ENCODE assay signal across 8 cellular contexts in genomic region chr18:805755-806110, GRCh38. TPM values are rescaled to one million over a fixed set of nuclear protein-coding genes. Genes with fewer than 3 reads are reported as not detected.
DNase-seq lines count a peak whose midpoint lies in the region; ATAC-seq and TF ChIP-seq lines count a peak whose summit lies in the region.

No MANE protein-coding gene starts in this region.

- 96 to 98% methylated on average over 2 of the region's 2 CpGs for WGBS in GM23248 (ENCODE audit: low coverage in 1 of 2, low lambda C conversion rate in 2 of 2, missing lambda C conversion rate in 2 of 2), 2 experiments

- peaks cover 15% of the 10 kb centered on the region; the same call in 1 of the 2 replicates for H3F3A ChIP-seq in GM23248 (ENCODE audit: insufficient read depth)

- peaks cover 8% of the 10 kb centered on the region for H3K36me3 Mint-ChIP-seq in Calu3 (ENCODE audit: insufficient read depth, unreplicated experiment)

- ATAC-seq in GM19438 (IDR thresholded peaks at IDR 0.05; ENCODE audit: low read depth, unreplicated experiment): peak; percentile 49
- peak; percentile 38 for ATAC-seq in HG03354 (IDR thresholded peaks at IDR 0.05; ENCODE audit: poor library complexity, severe bottlenecking, unreplicated experiment)

- no peaks in the 10 kb centered on the region for H3K9me3 Mint-ChIP-seq in Calu3 (ENCODE audit: low read depth, unreplicated experiment)

- H3K4me3 ChIP-seq in effector memory CD4-positive, alpha-beta T cell (ENCODE audit: insufficient read depth, low read depth, low read length, poor library complexity, severe bottlenecking): peak overlapping the region; percentile 12
- H3K4me3 ChIP-seq in GM23248 (no peak overlapping the region), HAP-1 (no peak overlapping the region)

- no peaks in the 10 kb centered on the region for H3K9me2 ChIP-seq in GM23248 (ENCODE audit: insufficient read depth)

- no peaks in the 10 kb centered on the region for H3K27me3 Mint-ChIP-seq in Calu3 (ENCODE audit: unreplicated experiment)

- H3K4me3 Mint-ChIP-seq in Calu3 (ENCODE audit: low read depth, unreplicated experiment): peak overlapping the region; percentile 56

- H3K9ac ChIP-seq in GM23248: no peak overlapping the region

- BruUV-seq in Calu3 (replicated peaks; lab: Mats Ljungman, UMichigan): no TSS peak

- TF ChIP-seq CTCF in Calu3 (IDR thresholded peaks at IDR 0.05; ENCODE audit: unreplicated experiment): no peak

- intact Hi-C loops in Calu3 (cut with micrococcal nuclease; ENCODE audit: unreplicated experiment): loop anchor here (5.0 kb wide), 1 partner anchor 53 kb away; no protein-coding TSS in a partner anchor

- CTCF ChIA-PET in Calu3 (lab: Charles Lee): interaction anchor here (0.5 to 1.9 kb wide), 6 partner anchors 24 to 39 kb away, joined by 3 to 6 read pairs (median 4); no protein-coding TSS in a partner anchor

- no peak overlapping the region for H3K27ac ChIP-seq in effector memory CD4-positive, alpha-beta T cell (ENCODE audit: insufficient read depth, low read length, poor library complexity, severe bottlenecking)
- H3K27ac ChIP-seq in GM23248: no peak overlapping the region

- no peak overlapping the region for H2AFZ ChIP-seq in GM23248

- H3K4me1 Mint-ChIP-seq in Calu3 (ENCODE audit: low read depth, unreplicated experiment): peaks cover 37% of the 10 kb centered on the region

- in situ Hi-C loops in GM23248 (cut with MboI): no loop called here
- in situ Hi-C loops in HAP-1 (cut with MboI; ENCODE audit: low sequenced_read_pairs): no loop called here

- no peaks in the 10 kb centered on the region for H3K27me3 ChIP-seq in effector memory CD4-positive, alpha-beta T cell (replicated peaks; ENCODE audit: control insufficient read depth, insufficient read depth, low read length, poor library complexity, severe bottlenecking)
- no peaks in the 10 kb centered on the region for H3K27me3 ChIP-seq in GM23248 (replicated peaks; ENCODE audit: insufficient read depth)
- no peaks in the 10 kb centered on the region for H3K27me3 ChIP-seq in HAP-1 (ENCODE audit: low read depth)

- H3K4me2 ChIP-seq in GM23248 (ENCODE audit: unreplicated experiment): no peak overlapping the region

- peak overlapping the region; percentile 91 for H3K27ac Mint-ChIP-seq in Calu3 (ENCODE audit: unreplicated experiment)

- peaks cover 8% of the 10 kb centered on the region for H3K4me1 ChIP-seq in effector memory CD4-positive, alpha-beta T cell (ENCODE audit: control insufficient read depth, insufficient read depth, low read length, poor library complexity, severe bottlenecking)
- H3K4me1 ChIP-seq in GM23248 (ENCODE audit: insufficient read depth) (peaks cover 30% of the 10 kb centered on the region), HAP-1 (peaks cover 15% of the 10 kb centered on the region)

- peaks cover 11% of the 10 kb centered on the region for H4K20me1 ChIP-seq in GM23248 (ENCODE audit: insufficient read depth)

- no peaks in the 10 kb centered on the region for H3K36me3 ChIP-seq in effector memory CD4-positive, alpha-beta T cell (ENCODE audit: control insufficient read depth, insufficient read depth, low read length)
- H3K36me3 ChIP-seq in GM23248 (ENCODE audit: low read depth) (no peaks in the 10 kb centered on the region), HAP-1 (replicated peaks) (no peaks in the 10 kb centered on the region)

- no peaks in the 10 kb centered on the region for H3K9me3 ChIP-seq in effector memory CD4-positive, alpha-beta T cell (ENCODE audit: control insufficient read depth, low read length)
- H3K9me3 ChIP-seq in GM23248 (ENCODE audit: low read depth): no peaks in the 10 kb centered on the region
- H3K9me3 ChIP-seq in HAP-1: no peaks in the 10 kb centered on the region

- H3K79me2 ChIP-seq in GM23248 (ENCODE audit: insufficient read depth): peaks cover 100% of the 10 kb centered on the region

- DNase-seq in Calu3: no peak
- DNase-seq in effector memory CD4-positive, alpha-beta T cell: no peak
- no peak for DNase-seq in DMS53 (lab: John Stamatoyannopoulos, UW)
- DNase-seq in GM23248: no peak
- DNase-seq in GM19240 (ENCODE audit: insufficient read length, low spot score): no peak
- DNase-seq in HAP-1 (ENCODE audit: low spot score in 2 of 2): no peak

RNA-seq across cellular contexts. Expression of gene YES1, which starts 6.3 kb away (rescaled TPM):
- 58.4 and 61.2 TPM in 2 replicates for total RNA-seq in Calu3 (2022)
- total RNA-seq in GM23248 (2014; rRNA removed; shearing (Covaris generic)): 89.9 and 91.6 TPM in 2 replicates
- 23.6 and 23.8 TPM in 2 replicates for polyA plus RNA-seq in GM23248 (2016; fragmentation: Nextera tagmentation; extraction: Ambion mirVana)
